In genomic region chr2:104825124-104825865, GRCh38 we compare ENCODE assay signal across 22 cellular contexts. TPM values are rescaled to one million over a fixed set of nuclear protein-coding genes. Genes with fewer than 3 reads are reported as not detected.
A peak's percentile ranks its signal among the peaks of the same experiment; 100 is the strongest.
DNase-seq lines count a peak whose midpoint lies in the region; ATAC-seq and TF ChIP-seq lines count a peak whose summit lies in the region.
"Had no signal": no experiment of that assay in that cellular context is flagged by ENCODE, and none has a peak within 500 bp of the region (broad histone marks: within the 10 kb centered on the region; RNA-seq: fewer than 3 reads in every experiment).

No MANE protein-coding gene starts in this region.

- no peaks in the 10 kb centered on the region for H3K9me3 ChIP-seq in effector memory CD4-positive, alpha-beta T cell (ENCODE audit: control insufficient read depth, low read length)
- H3K9me3 ChIP-seq: BE2C, SJSA1 had no signal

- no peaks in the 10 kb centered on the region for H3K4me1 Mint-ChIP-seq in WTC11

- H3K27me3 Mint-ChIP-seq in WTC11 (ENCODE audit: low read depth), result no peaks in the 10 kb centered on the region; the same call in 1 of the 2 replicates

- H3K4me3 ChIP-seq in effector memory CD4-positive, alpha-beta T cell (ENCODE audit: insufficient read depth, low read depth, low read length, poor library complexity, severe bottlenecking), result no peak overlapping the region
- H3K4me3 ChIP-seq: GM12878, SJSA1 had no signal

- no peaks in the 10 kb centered on the region for H3K27me3 ChIP-seq in effector memory CD4-positive, alpha-beta T cell (replicated peaks; ENCODE audit: control insufficient read depth, insufficient read depth, low read length, poor library complexity, severe bottlenecking)
- H3K27me3 ChIP-seq: BE2C, SJSA1 had no signal

- no peak for TF ChIP-seq CTCF in WTC11 (IDR thresholded peaks at IDR 0.05)

- H3K36me3 Mint-ChIP-seq in WTC11, result peaks cover 14% of the 10 kb centered on the region

- H3K36me3 ChIP-seq in effector memory CD4-positive, alpha-beta T cell (ENCODE audit: control insufficient read depth, insufficient read depth, low read length), result no peaks in the 10 kb centered on the region
- H3K36me3 ChIP-seq: BE2C, SJSA1 had no signal

- H3K27ac Mint-ChIP-seq in WTC11, result no peak overlapping the region
- H3K27ac Mint-ChIP-seq: HFFc6 had no signal

- POLR2A ChIA-PET in WTC11 (lab: Charles Lee), result no interaction called here

- CTCF ChIA-PET in WTC11 (lab: Charles Lee), result no interaction called here

- H3K27ac ChIP-seq in angular gyrus (ENCODE audit: low read depth, low read length), result peak overlapping the region; percentile 14
- H3K27ac ChIP-seq in effector memory CD4-positive, alpha-beta T cell (ENCODE audit: insufficient read depth, low read length, poor library complexity, severe bottlenecking), result no peak overlapping the region
- H3K27ac ChIP-seq: HL-60, SJSA1 had no signal

- H3K4me3 Mint-ChIP-seq in WTC11, result no peak overlapping the region
- H3K4me3 Mint-ChIP-seq: HFFc6 had no signal

- in situ Hi-C loops in Caki2 (cut with HindIII; ENCODE audit: low pct_unique_long_range_greater_than_20kb, low sequenced_read_pairs), result no loop called here

- no peaks in the 10 kb centered on the region for H3K4me1 ChIP-seq in effector memory CD4-positive, alpha-beta T cell (ENCODE audit: control insufficient read depth, insufficient read depth, low read length, poor library complexity, severe bottlenecking)
- H3K4me1 ChIP-seq: BE2C, SJSA1 had no signal

- peaks cover 15% of the 10 kb centered on the region for H3K9me3 Mint-ChIP-seq in WTC11

- ATAC-seq in HG02981 (IDR thresholded peaks at IDR 0.05; ENCODE audit: unreplicated experiment) (no peak), WTC11 (no peak)
- ATAC-seq: GM12878 had no signal

- DNase-seq in Caki2 (ENCODE audit: low read depth) (peak; percentile 74), fibroblast of gingiva (ENCODE audit: low read depth) (peak; percentile 66), renal cortical epithelial cell (ENCODE audit: low read depth) (peak; percentile 95), WTC11 (ENCODE audit: low spot score) (no peak)
- no peak for DNase-seq in effector memory CD4-positive, alpha-beta T cell
- DNase-seq: BE2C, DMS79 treated with DMSO at 0.1 percent for 48 hours, H7, HFFc6, KBM-7, NCI-H1105, NCI-H146, NCI-H2029, NCI-H226, NCI-H510A treated with DMSO at 0.1 percent for 48 hours, NCI-H748 treated with DMSO at 0.1 percent for 48 hours had no signal

TF ChIP-seq in WTC11, 78 proteins besides CTCF, POLR2A, EP300 and RAD21 (continues in another document):
- TF ChIP-seq GABPB1 (CRISPR knock-in tag; IDR thresholded peaks at IDR 0.05), result no peak
- no peak for TF ChIP-seq HMGXB4 (CRISPR knock-in tag; IDR thresholded peaks at IDR 0.05)
- TF ChIP-seq MLX (CRISPR knock-in tag; IDR thresholded peaks at IDR 0.05), result no peak
- TF ChIP-seq NFYB (CRISPR knock-in tag; conservative IDR thresholded peaks at IDR 0.05; ENCODE audit: low read depth), result no peak
- TF ChIP-seq EMX1 (CRISPR knock-in tag; IDR thresholded peaks at IDR 0.05), result no peak
- no peak for TF ChIP-seq NFE2L1 (CRISPR knock-in tag; IDR thresholded peaks at IDR 0.05)
- TF ChIP-seq SP1 (CRISPR knock-in tag; conservative IDR thresholded peaks at IDR 0.05), result no peak
- TF ChIP-seq ZNF281 (CRISPR knock-in tag; IDR thresholded peaks at IDR 0.05), result no peak
- TF ChIP-seq ZNF532 (CRISPR knock-in tag; IDR thresholded peaks at IDR 0.05; ENCODE audit: borderline replicate concordance), result no peak
- no peak for TF ChIP-seq KAT7 (CRISPR knock-in tag; IDR thresholded peaks at IDR 0.05; ENCODE audit: borderline replicate concordance)
- no peak for TF ChIP-seq ZNF263 (CRISPR knock-in tag; IDR thresholded peaks at IDR 0.05; ENCODE audit: low read depth)
- no peak for TF ChIP-seq CDX4 (CRISPR knock-in tag; IDR thresholded peaks at IDR 0.05; ENCODE audit: borderline replicate concordance)
- TF ChIP-seq JAZF1 (CRISPR knock-in tag; IDR thresholded peaks at IDR 0.05), result no peak
- TF ChIP-seq PRRX2 (CRISPR knock-in tag; IDR thresholded peaks at IDR 0.05), result no peak
- no peak for TF ChIP-seq TCF7 (CRISPR knock-in tag; IDR thresholded peaks at IDR 0.05; ENCODE audit: low read depth)
- TF ChIP-seq ZNF671 (CRISPR knock-in tag; IDR thresholded peaks at IDR 0.05), result no peak

RNA-seq across cellular contexts. Expression of gene POU3F3, which starts 28.6 kb away (rescaled TPM):
- 48.8 and 57.1 TPM in 2 replicates for total RNA-seq in Caki2 (2014; rRNA removed; shearing (Covaris generic); ENCODE audit: low replicate concordance)
- total RNA-seq in renal cortical epithelial cell (32.8 and 81.9 TPM in 2 replicates), WTC11 (2021) (0.05 TPM in 1 of 3 replicates, not detected in the others)
- total RNA-seq: GM12878, H7, HFFc6, HT-29 had no signal

Comparison
In these comparisons a context has a peak if more than half of its experiments do, and no peak if none do; other contexts are left out.
1. DNase-seq: peak in Caki2 (single experiment), fibroblast of gingiva (single experiment) and renal cortical epithelial cell (single experiment); none in effector memory CD4-positive, alpha-beta T cell (0 of 3) and WTC11 (single experiment).
2. RNA of gene POU3F3, which starts 28.6 kb away (total RNA-seq): 32.8 to 81.9 TPM in renal cortical epithelial cell and 48.8 to 57.1 TPM in Caki2; 0.05 TPM in WTC11; every median in the first group is over 10 times any median in the second.